1 cellular context compared by ENCODE assay signal in the genomic region with DNA sequence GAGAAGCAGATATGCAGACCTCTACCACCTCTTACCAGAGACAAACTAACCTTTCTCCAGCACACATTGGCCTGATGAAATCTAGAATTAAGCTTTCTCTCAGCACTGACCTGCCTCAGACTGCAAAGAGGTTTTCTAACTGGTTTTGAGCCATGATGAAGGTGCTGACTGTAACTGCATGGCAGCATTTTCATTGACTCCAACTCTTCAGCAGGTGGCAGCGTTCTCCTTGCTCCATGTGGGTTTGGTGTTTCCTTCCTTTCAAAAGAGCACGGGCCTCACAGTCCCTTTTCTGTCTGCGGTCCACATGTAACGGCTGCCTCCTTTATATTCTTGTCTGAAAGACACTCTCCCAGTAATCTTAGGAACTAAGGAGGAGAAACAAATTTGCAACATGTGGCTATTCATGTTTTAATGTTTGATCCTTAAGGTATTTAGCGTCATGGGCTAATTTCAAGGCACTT.
TF ChIP-seq lines count a peak whose summit lies in the region.

No MANE protein-coding gene starts in this region.

TF ChIP-seq in HEK293, 187 proteins besides CTCF, POLR2A, EP300 and RAD21 (continued from another document):
- TF ChIP-seq, protein P1, sequence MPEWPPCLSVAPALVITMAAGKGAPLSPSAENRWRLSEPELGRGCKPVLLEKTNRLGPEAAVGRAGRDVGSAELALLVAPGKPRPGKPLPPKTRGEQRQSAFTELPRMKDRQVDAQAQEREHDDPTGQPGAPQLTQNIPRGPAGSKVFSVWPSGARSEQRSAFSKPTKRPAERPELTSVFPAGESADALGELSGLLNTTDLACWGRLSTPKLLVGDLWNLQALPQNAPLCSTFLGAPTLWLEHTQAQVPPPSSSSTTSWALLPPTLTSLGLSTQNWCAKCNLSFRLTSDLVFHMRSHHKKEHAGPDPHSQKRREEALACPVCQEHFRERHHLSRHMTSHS (tag by site-specific recombination; IDR thresholded peaks at IDR 0.05) = no peak
- TF ChIP-seq ZNF660 (tag by site-specific recombination; IDR thresholded peaks at IDR 0.05) (peak; percentile 53; the same call in 1 of the 2 replicates), KLF10 (tag by site-specific recombination; IDR thresholded peaks at IDR 0.05) (no peak), ZNF654 (tag by site-specific recombination; IDR thresholded peaks at IDR 0.05; ENCODE audit: low read depth) (peak; percentile 92), ZFP37 (tag by site-specific recombination; IDR thresholded peaks at IDR 0.05) (no peak), ZNF292 (tag by site-specific recombination; IDR thresholded peaks at IDR 0.05; ENCODE audit: borderline replicate concordance, low read depth) (no peak), ZNF10 (tag by site-specific recombination; IDR thresholded peaks at IDR 0.05) (no peak), ZNF433 (tag by site-specific recombination; IDR thresholded peaks at IDR 0.05; ENCODE audit: low read depth) (no peak), ZNF548 (tag by site-specific recombination; IDR thresholded peaks at IDR 0.05) (no peak), ZNF391 (tag by site-specific recombination; IDR thresholded peaks at IDR 0.05; ENCODE audit: borderline replicate concordance, low read depth) (no peak)
- TF ChIP-seq, protein P2, sequence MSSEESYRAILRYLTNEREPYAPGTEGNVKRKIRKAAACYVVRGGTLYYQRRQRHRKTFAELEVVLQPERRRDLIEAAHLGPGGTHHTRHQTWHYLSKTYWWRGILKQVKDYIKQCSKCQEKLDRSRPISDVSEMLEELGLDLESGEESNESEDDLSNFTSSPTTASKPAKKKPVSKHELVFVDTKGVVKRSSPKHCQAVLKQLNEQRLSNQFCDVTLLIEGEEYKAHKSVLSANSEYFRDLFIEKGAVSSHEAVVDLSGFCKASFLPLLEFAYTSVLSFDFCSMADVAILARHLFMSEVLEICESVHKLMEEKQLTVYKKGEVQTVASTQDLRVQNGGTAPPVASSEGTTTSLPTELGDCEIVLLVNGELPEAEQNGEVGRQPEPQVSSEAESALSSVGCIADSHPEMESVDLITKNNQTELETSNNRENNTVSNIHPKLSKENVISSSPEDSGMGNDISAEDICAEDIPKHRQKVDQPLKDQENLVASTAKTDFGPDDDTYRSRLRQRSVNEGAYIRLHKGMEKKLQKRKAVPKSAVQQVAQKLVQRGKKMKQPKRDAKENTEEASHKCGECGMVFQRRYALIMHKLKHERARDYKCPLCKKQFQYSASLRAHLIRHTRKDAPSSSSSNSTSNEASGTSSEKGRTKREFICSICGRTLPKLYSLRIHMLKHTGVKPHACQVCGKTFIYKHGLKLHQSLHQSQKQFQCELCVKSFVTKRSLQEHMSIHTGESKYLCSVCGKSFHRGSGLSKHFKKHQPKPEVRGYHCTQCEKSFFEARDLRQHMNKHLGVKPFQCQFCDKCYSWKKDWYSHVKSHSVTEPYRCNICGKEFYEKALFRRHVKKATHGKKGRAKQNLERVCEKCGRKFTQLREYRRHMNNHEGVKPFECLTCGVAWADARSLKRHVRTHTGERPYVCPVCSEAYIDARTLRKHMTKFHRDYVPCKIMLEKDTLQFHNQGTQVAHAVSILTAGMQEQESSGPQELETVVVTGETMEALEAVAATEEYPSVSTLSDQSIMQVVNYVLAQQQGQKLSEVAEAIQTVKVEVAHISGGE (tag by site-specific recombination; conservative IDR thresholded peaks at IDR 0.05; ENCODE audit: low read depth) = no peak
- TF ChIP-seq, protein P3, sequence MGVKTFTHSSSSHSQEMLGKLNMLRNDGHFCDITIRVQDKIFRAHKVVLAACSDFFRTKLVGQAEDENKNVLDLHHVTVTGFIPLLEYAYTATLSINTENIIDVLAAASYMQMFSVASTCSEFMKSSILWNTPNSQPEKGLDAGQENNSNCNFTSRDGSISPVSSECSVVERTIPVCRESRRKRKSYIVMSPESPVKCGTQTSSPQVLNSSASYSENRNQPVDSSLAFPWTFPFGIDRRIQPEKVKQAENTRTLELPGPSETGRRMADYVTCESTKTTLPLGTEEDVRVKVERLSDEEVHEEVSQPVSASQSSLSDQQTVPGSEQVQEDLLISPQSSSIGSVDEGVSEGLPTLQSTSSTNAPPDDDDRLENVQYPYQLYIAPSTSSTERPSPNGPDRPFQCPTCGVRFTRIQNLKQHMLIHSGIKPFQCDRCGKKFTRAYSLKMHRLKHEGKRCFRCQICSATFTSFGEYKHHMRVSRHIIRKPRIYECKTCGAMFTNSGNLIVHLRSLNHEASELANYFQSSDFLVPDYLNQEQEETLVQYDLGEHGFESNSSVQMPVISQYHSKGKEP (tag by site-specific recombination; IDR thresholded peaks at IDR 0.05) = no peak
- TF ChIP-seq, protein P4, sequence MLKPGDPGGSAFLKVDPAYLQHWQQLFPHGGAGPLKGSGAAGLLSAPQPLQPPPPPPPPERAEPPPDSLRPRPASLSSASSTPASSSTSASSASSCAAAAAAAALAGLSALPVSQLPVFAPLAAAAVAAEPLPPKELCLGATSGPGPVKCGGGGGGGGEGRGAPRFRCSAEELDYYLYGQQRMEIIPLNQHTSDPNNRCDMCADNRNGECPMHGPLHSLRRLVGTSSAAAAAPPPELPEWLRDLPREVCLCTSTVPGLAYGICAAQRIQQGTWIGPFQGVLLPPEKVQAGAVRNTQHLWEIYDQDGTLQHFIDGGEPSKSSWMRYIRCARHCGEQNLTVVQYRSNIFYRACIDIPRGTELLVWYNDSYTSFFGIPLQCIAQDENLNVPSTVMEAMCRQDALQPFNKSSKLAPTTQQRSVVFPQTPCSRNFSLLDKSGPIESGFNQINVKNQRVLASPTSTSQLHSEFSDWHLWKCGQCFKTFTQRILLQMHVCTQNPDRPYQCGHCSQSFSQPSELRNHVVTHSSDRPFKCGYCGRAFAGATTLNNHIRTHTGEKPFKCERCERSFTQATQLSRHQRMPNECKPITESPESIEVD (tag by site-specific recombination; IDR thresholded peaks at IDR 0.05) = no peak
